In genomic region chr18:61893304-61893970, GRCh38 we compare ENCODE assay signal across 8 cellular contexts. TPM values are rescaled to one million over a fixed set of nuclear protein-coding genes. Genes with fewer than 3 reads are reported as not detected.
DNase-seq lines count a peak whose midpoint lies in the region; ATAC-seq and TF ChIP-seq lines count a peak whose summit lies in the region.

No MANE protein-coding gene starts in this region.

- no peaks in the 10 kb centered on the region for H3K36me3 ChIP-seq in GM06990 (ENCODE audit: control insufficient read depth, insufficient read depth, low read length)
- H3K36me3 ChIP-seq in uterus: no peaks in the 10 kb centered on the region

- TF ChIP-seq POLR2A in uterus (IDR thresholded peaks at IDR 0.05): no peak

- H3K4me1 ChIP-seq in uterus: peaks cover 3 to 5% of the 10 kb centered on the region in 2 donors

- H3K4me3 ChIP-seq in GM06990 (replicated peaks; ENCODE audit: low read depth, low read length) (peak overlapping the region; percentile 67), fibroblast of mammary gland (ENCODE audit: control insufficient read depth, low read depth, low read length) (peak overlapping the region; percentile 64), uterus (peak overlapping the region; percentile 83 to 100)

- ATAC-seq in natural killer cell treated with Interleukin-12 subunit alpha and Interleukin-12 subunit beta and Interleukin-15 and Interleukin-18, amount 100 ng/mL, for 72 hours: peak; percentile 41 to 43

- DNase-seq in GM06990 (ENCODE audit: extremely low read depth, insufficient read length) (peak; percentile 25), HEK293T (ENCODE audit: extremely low spot score) (peak; percentile 46), NCI-H1417 treated with DMSO at 0.1 percent for 48 hours (lab: John Stamatoyannopoulos, UW) (peak; percentile 33), fibroblast of mammary gland (ENCODE audit: low read depth) (peak; percentile 30), uterus (peak; percentile 62 to 70), occipital lobe (lab: John Stamatoyannopoulos, UW) (no peak)
- DNase-seq in activated T-helper 1 cell treated with anti-CD3 and anti-CD28 coated beads, Interleukin-12 subunit alpha, Interleukin-12 subunit beta, Interleukin-2, Interleukin-4 antibody, amounts not matched to agents 30 ng/mL and 10 ng/mL and 1 ng/mL, durations not matched to agents 14 hours and 24 hours and 36 hours (ENCODE audit: low spot score): peak; percentile 11
- no peak for DNase-seq in natural killer cell treated with Interleukin-12 subunit alpha and Interleukin-12 subunit beta and Interleukin-15 and Interleukin-18, amount 100 ng/mL, for 72 hours (ENCODE audit: low spot score)

- H3K4me3 Mint-ChIP-seq in activated T-helper 1 cell treated with anti-CD3 and anti-CD28 coated beads, Interleukin-12 subunit alpha, Interleukin-12 subunit beta, Interleukin-2, Interleukin-4 antibody, amounts not matched to agents 30 ng/mL and 10 ng/mL and 1 ng/mL, durations not matched to agents 14 hours and 24 hours and 36 hours: peak overlapping the region; percentile 82
- peak overlapping the region; percentile 83 for H3K4me3 Mint-ChIP-seq in natural killer cell treated with Interleukin-12 subunit alpha and Interleukin-12 subunit beta and Interleukin-15 and Interleukin-18, amount 100 ng/mL, for 72 hours

- TF ChIP-seq CTCF in GM06990 (IDR thresholded peaks at IDR 0.05; ENCODE audit: insufficient read depth, low read length, poor library complexity, severe bottlenecking): no peak
- no peak for TF ChIP-seq CTCF in fibroblast of mammary gland (conservative IDR thresholded peaks at IDR 0.05; ENCODE audit: control insufficient read depth, insufficient read depth, low read depth, low read length)
- peak in 2 of 4 experiments; percentile 10 to 33 for TF ChIP-seq CTCF in uterus (IDR thresholded peaks at IDR 0.05)

- no peaks in the 10 kb centered on the region for H3K36me3 Mint-ChIP-seq in activated T-helper 1 cell treated with anti-CD3 and anti-CD28 coated beads, Interleukin-12 subunit alpha, Interleukin-12 subunit beta, Interleukin-2, Interleukin-4 antibody, amounts not matched to agents 30 ng/mL and 10 ng/mL and 1 ng/mL, durations not matched to agents 14 hours and 24 hours and 36 hours (ENCODE audit: low read depth)
- no peaks in the 10 kb centered on the region for H3K36me3 Mint-ChIP-seq in natural killer cell treated with Interleukin-12 subunit alpha and Interleukin-12 subunit beta and Interleukin-15 and Interleukin-18, amount 100 ng/mL, for 72 hours

- POLR2A ChIA-PET in HEK293T (lab: Yijun Ruan, JAX): no interaction called here

- intact Hi-C loops in activated T-helper 1 cell treated with anti-CD3 and anti-CD28 coated beads, Interleukin-12 subunit alpha, Interleukin-12 subunit beta, Interleukin-2, Interleukin-4 antibody, amounts not matched to agents 30 ng/mL and 10 ng/mL and 1 ng/mL, durations not matched to agents 14 hours and 24 hours and 36 hours (cut with micrococcal nuclease): loop anchor here (5.0 to 10.0 kb wide), 4 partner anchors 34 to 951 kb away; no protein-coding TSS in a partner anchor
- intact Hi-C loops in uterus (cut with DNase I; ENCODE audit: low total_unique reads): loop anchor here (10.0 kb wide), 2 partner anchors 141 to 259 kb away; no protein-coding TSS in a partner anchor

- no peaks in the 10 kb centered on the region; the same call in none of the 2 replicates for H3K27me3 ChIP-seq in GM06990 (replicated peaks; ENCODE audit: control insufficient read depth, insufficient read depth, low read length)
- no peaks in the 10 kb centered on the region for H3K27me3 ChIP-seq in uterus

- peak overlapping the region; percentile 48 for H3K27ac Mint-ChIP-seq in activated T-helper 1 cell treated with anti-CD3 and anti-CD28 coated beads, Interleukin-12 subunit alpha, Interleukin-12 subunit beta, Interleukin-2, Interleukin-4 antibody, amounts not matched to agents 30 ng/mL and 10 ng/mL and 1 ng/mL, durations not matched to agents 14 hours and 24 hours and 36 hours
- no peak overlapping the region for H3K27ac Mint-ChIP-seq in natural killer cell treated with Interleukin-12 subunit alpha and Interleukin-12 subunit beta and Interleukin-15 and Interleukin-18, amount 100 ng/mL, for 72 hours

- peak overlapping the region; percentile 96 for H3K27ac ChIP-seq in uterus

- CTCF ChIA-PET in HEK293T (lab: Yijun Ruan, JAX): interaction anchor here (0.6 kb wide), 1 partner anchor 221 kb away, joined by 7 read pairs; no protein-coding TSS in a partner anchor

- H3K9me3 Mint-ChIP-seq in activated T-helper 1 cell treated with anti-CD3 and anti-CD28 coated beads, Interleukin-12 subunit alpha, Interleukin-12 subunit beta, Interleukin-2, Interleukin-4 antibody, amounts not matched to agents 30 ng/mL and 10 ng/mL and 1 ng/mL, durations not matched to agents 14 hours and 24 hours and 36 hours: no peaks in the 10 kb centered on the region
- H3K9me3 Mint-ChIP-seq in natural killer cell treated with Interleukin-12 subunit alpha and Interleukin-12 subunit beta and Interleukin-15 and Interleukin-18, amount 100 ng/mL, for 72 hours: no peaks in the 10 kb centered on the region

- peaks cover 65% of the 10 kb centered on the region for H3K27me3 Mint-ChIP-seq in activated T-helper 1 cell treated with anti-CD3 and anti-CD28 coated beads, Interleukin-12 subunit alpha, Interleukin-12 subunit beta, Interleukin-2, Interleukin-4 antibody, amounts not matched to agents 30 ng/mL and 10 ng/mL and 1 ng/mL, durations not matched to agents 14 hours and 24 hours and 36 hours (ENCODE audit: insufficient read depth)
- peaks cover 37 to 47% of the 10 kb centered on the region in 2 donors for H3K27me3 Mint-ChIP-seq in natural killer cell treated with Interleukin-12 subunit alpha and Interleukin-12 subunit beta and Interleukin-15 and Interleukin-18, amount 100 ng/mL, for 72 hours

- H3K9me3 ChIP-seq in uterus: no peaks in the 10 kb centered on the region

- peaks cover 13% of the 10 kb centered on the region for H3K4me1 Mint-ChIP-seq in activated T-helper 1 cell treated with anti-CD3 and anti-CD28 coated beads, Interleukin-12 subunit alpha, Interleukin-12 subunit beta, Interleukin-2, Interleukin-4 antibody, amounts not matched to agents 30 ng/mL and 10 ng/mL and 1 ng/mL, durations not matched to agents 14 hours and 24 hours and 36 hours (ENCODE audit: low read depth)
- H3K4me1 Mint-ChIP-seq in natural killer cell treated with Interleukin-12 subunit alpha and Interleukin-12 subunit beta and Interleukin-15 and Interleukin-18, amount 100 ng/mL, for 72 hours (ENCODE audit: low read depth in 2 of 2): peaks cover 10 to 11% of the 10 kb centered on the region in 2 donors

TF ChIP-seq in HEK293T, 16 proteins besides CTCF, POLR2A, EP300 and RAD21:
- TF ChIP-seq NFRKB (IDR thresholded peaks at IDR 0.05): no peak
- no peak for TF ChIP-seq TARDBP (IDR thresholded peaks at IDR 0.05)
- no peak for TF ChIP-seq FOXM1 (IDR thresholded peaks at IDR 0.05; ENCODE audit: borderline replicate concordance)

RNA-seq across cellular contexts. Expression of gene RNF152, which starts 0.6 kb away (rescaled TPM):
- total RNA-seq in activated T-helper 1 cell treated with anti-CD3 and anti-CD28 coated beads, Interleukin-12 subunit alpha, Interleukin-12 subunit beta, Interleukin-2, Interleukin-4 antibody, amounts not matched to agents 30 ng/mL and 10 ng/mL and 1 ng/mL, durations not matched to agents 14 hours and 24 hours and 36 hours: 0.56 and 0.65 TPM in 2 replicates
- total RNA-seq in natural killer cell treated with Interleukin-12 subunit alpha and Interleukin-12 subunit beta and Interleukin-15 and Interleukin-18, amount 100 ng/mL, for 72 hours: under 1 TPM; 0.73 to 0.95 TPM
- total RNA-seq in uterus (10 to 100 TPM; 20.0 to 86.1 (median 33.0) TPM), occipital lobe (97.9 TPM)

Comparison
In these comparisons a context has a peak if more than half of its experiments do, and no peak if none do; other contexts are left out.
1. DNase-seq: peak in GM06990 (single experiment), HEK293T (single experiment), NCI-H1417 treated with DMSO at 0.1 percent for 48 hours (single experiment), activated T-helper 1 cell treated with anti-CD3 and anti-CD28 coated beads, Interleukin-12 subunit alpha, Interleukin-12 subunit beta, Interleukin-2, Interleukin-4 antibody, amounts not matched to agents 30 ng/mL and 10 ng/mL and 1 ng/mL, durations not matched to agents 14 hours and 24 hours and 36 hours (single experiment), fibroblast of mammary gland (single experiment) and uterus (2 of 2); none in natural killer cell treated with Interleukin-12 subunit alpha and Interleukin-12 subunit beta and Interleukin-15 and Interleukin-18, amount 100 ng/mL, for 72 hours (single experiment) and occipital lobe (single experiment).
2. RNA of gene RNF152, which starts 0.6 kb away (total RNA-seq): 97.9 TPM in occipital lobe (single experiment) and 20.0 to 86.1 TPM in uterus; 0.73 to 0.95 TPM in natural killer cell treated with Interleukin-12 subunit alpha and Interleukin-12 subunit beta and Interleukin-15 and Interleukin-18, amount 100 ng/mL, for 72 hours and 0.56 to 0.65 TPM in activated T-helper 1 cell treated with anti-CD3 and anti-CD28 coated beads, Interleukin-12 subunit alpha, Interleukin-12 subunit beta, Interleukin-2, Interleukin-4 antibody, amounts not matched to agents 30 ng/mL and 10 ng/mL and 1 ng/mL, durations not matched to agents 14 hours and 24 hours and 36 hours; every median in the first group is over 10 times any median in the second.
3. Peak in every context shown above with its lines, with median percentiles within 50 percentile points of each other: H3K4me3 ChIP-seq.